In genomic region chr12:22409071-22409951, GRCh38 we compare ENCODE assay signal across 9 cellular contexts.
DNase-seq lines count a peak whose midpoint lies in the region; ATAC-seq lines count a peak whose summit lies in the region.
"Had no signal": no experiment of that assay in that cellular context is flagged by ENCODE, and none has a peak within 500 bp of the region (broad histone marks: within the 10 kb centered on the region; RNA-seq: fewer than 3 reads in every experiment).

No MANE protein-coding gene starts in this region.

- CTCF ChIA-PET in naive thymus-derived CD4-positive, alpha-beta T cell (lab: Charles Lee) = no interaction called here

- H3K27ac Mint-ChIP-seq in naive thymus-derived CD4-positive, alpha-beta T cell = peak overlapping the region in 3 of 9 donors; percentile 35 to 68 (median 44)

- POLR2A ChIA-PET in naive thymus-derived CD4-positive, alpha-beta T cell (lab: Charles Lee) = no interaction called here

- H3K4me1 Mint-ChIP-seq in naive thymus-derived CD4-positive, alpha-beta T cell = peaks cover 0 to 15% (median 0%) of the 10 kb centered on the region in 7 donors

- no peaks in the 10 kb centered on the region for H3K27me3 Mint-ChIP-seq in naive thymus-derived CD4-positive, alpha-beta T cell

- H3K27me3 ChIP-seq in naive thymus-derived CD4-positive, alpha-beta T cell (ENCODE audit: control insufficient read depth in 2 of 2, insufficient read depth in 2 of 2, low read length in 2 of 2) = no peaks in the 10 kb centered on the region
- H3K27me3 ChIP-seq: BLaER1 treated with 17β-estradiol and CSF1 and Interleukin-3, amounts not matched to agents 10 nM and 100 nM had no signal

- intact Hi-C loops in naive thymus-derived CD4-positive, alpha-beta T cell (cut with micrococcal nuclease) = no loop called here

- peak overlapping the region in 2 of 10 donors; percentile 46 to 50 for H3K4me3 Mint-ChIP-seq in naive thymus-derived CD4-positive, alpha-beta T cell

- peak overlapping the region; percentile 23 for H3K4me3 ChIP-seq in naive thymus-derived CD4-positive, alpha-beta T cell (ENCODE audit: low read length)
- H3K4me3 ChIP-seq: BLaER1 treated with 17β-estradiol and CSF1 and Interleukin-3, amounts not matched to agents 10 nM and 100 nM had no signal

- peak; percentile 95 for ATAC-seq in HG03045 (IDR thresholded peaks at IDR 0.05; ENCODE audit: unreplicated experiment)
- ATAC-seq in naive thymus-derived CD4-positive, alpha-beta T cell = peak; percentile 92

- DNase-seq in activated naive CD4-positive, alpha-beta T cell treated with Interleukin-2 at 50 U/mL for 16 hours = peak; percentile 62
- DNase-seq in activated naive CD4-positive, alpha-beta T cell treated with anti-CD3 and anti-CD28 coated beads, Interleukin-2, amount 50 U/mL, for 16 hours = no peak
- DNase-seq in activated T-cell treated with anti-CD3 and anti-CD28 coated beads for 48 hours (ENCODE audit: low read depth) (peak; percentile 23), NCI-H526 treated with DMSO at 0.1 percent for 48 hours (lab: John Stamatoyannopoulos, UW) (no peak), NCI-H1048 (lab: John Stamatoyannopoulos, UW) (no peak), DMS153 (lab: John Stamatoyannopoulos, UW) (no peak)
- DNase-seq in naive thymus-derived CD4-positive, alpha-beta T cell = peak in 1 of 9 donors; percentile 22

- H3K9me3 Mint-ChIP-seq in naive thymus-derived CD4-positive, alpha-beta T cell = peaks cover 0 to 4% (median 0%) of the 10 kb centered on the region in 11 donors

- no peaks in the 10 kb centered on the region for H3K9me3 ChIP-seq in naive thymus-derived CD4-positive, alpha-beta T cell (ENCODE audit: control insufficient read depth in 2 of 3, low read length in 3 of 3)

- H3K36me3 Mint-ChIP-seq in naive thymus-derived CD4-positive, alpha-beta T cell = peaks cover 0 to 1% (median 0%) of the 10 kb centered on the region in 5 donors

- H3K36me3 ChIP-seq in naive thymus-derived CD4-positive, alpha-beta T cell (ENCODE audit: control insufficient read depth in 2 of 3, insufficient read depth in 3 of 3, low read length in 3 of 3) = no peaks in the 10 kb centered on the region
- H3K36me3 ChIP-seq: BLaER1 treated with 17β-estradiol and CSF1 and Interleukin-3, amounts not matched to agents 10 nM and 100 nM had no signal

- H3K4me1 ChIP-seq in naive thymus-derived CD4-positive, alpha-beta T cell (ENCODE audit: control insufficient read depth in 2 of 2, insufficient read depth in 2 of 2, low read length in 2 of 2) = peaks cover 0 to 21% of the 10 kb centered on the region in 2 donors

- H3K27ac ChIP-seq in naive thymus-derived CD4-positive, alpha-beta T cell (ENCODE audit: low read depth, low read length) = no peak overlapping the region
- H3K27ac ChIP-seq: BLaER1 treated with 17β-estradiol and CSF1 and Interleukin-3, amounts not matched to agents 10 nM and 100 nM had no signal

Comparison
In these comparisons a context has a peak if more than half of its experiments do, and no peak if none do; other contexts are left out.
1. DNase-seq: peak in activated naive CD4-positive, alpha-beta T cell treated with Interleukin-2 at 50 U/mL for 16 hours (single experiment) and activated T-cell treated with anti-CD3 and anti-CD28 coated beads for 48 hours (single experiment); none in activated naive CD4-positive, alpha-beta T cell treated with anti-CD3 and anti-CD28 coated beads, Interleukin-2, amount 50 U/mL, for 16 hours (single experiment), NCI-H526 treated with DMSO at 0.1 percent for 48 hours (single experiment), NCI-H1048 (single experiment) and DMS153 (single experiment).